Comparison of ENCODE assay signal across 12 cellular contexts in the genomic region with DNA sequence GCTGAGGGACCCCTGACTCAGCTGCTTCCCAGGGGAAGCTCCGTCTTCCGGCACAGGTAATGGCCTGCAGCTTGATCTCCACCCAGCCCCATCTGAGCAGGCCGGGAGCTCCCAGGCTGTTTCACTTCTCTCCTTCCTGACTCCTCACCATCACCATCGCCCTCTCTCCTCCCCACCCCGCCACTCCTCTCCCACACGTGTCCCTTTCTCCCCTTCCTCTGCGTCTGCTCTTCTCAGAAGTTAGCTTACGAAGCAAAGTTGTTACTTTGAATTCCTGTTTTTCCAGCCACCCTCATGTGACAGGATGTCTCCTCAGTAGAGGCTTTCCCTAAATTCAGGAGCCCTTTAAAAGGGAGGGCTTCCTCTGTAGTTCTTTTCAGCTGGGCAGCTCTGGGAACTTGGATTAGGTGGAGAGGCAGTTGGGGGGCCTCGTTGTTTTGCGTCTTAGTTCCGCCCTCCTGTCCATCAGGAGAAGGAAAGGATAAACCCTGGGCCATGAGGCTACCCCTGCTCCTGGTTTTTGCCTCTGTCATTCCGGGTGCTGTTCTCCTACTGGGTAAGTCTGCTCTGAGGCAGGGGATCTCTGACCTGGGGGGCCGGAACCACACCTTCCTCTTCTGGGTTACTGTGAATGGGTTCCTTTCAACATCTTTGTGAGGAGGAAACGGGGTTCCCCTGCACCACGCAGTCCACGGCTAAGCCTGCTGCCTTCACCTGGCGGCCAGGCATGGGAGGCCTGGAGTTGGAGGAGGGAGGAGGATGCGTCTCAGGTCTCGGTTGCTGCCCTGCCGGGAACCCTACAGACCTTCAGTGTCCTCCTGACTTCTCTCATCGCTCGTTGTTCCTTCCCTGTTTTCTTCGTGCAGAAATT. TPM values are rescaled to one million over a fixed set of nuclear protein-coding genes. Genes with fewer than 3 reads are reported as not detected.
DNase-seq lines count a peak whose midpoint lies in the region; TF ChIP-seq lines count a peak whose summit lies in the region.
"Had no signal": no experiment of that assay in that cellular context is flagged by ENCODE, and none has a peak within 500 bp of the region (broad histone marks: within the 10 kb centered on the region; RNA-seq: fewer than 3 reads in every experiment).

A gene (plus strand): TSS at position 378 of the 871 bp plus-strand sequence. CDS start 118 bp downstream, at position 496.

- intact Hi-C loops in esophagus squamous epithelium (cut with DNase I) = no loop called here
- intact Hi-C loops in stomach (cut with DNase I; ENCODE audit: low total_unique reads) = no loop called here

- peak within 1 kb of the TSS in 2 of 4 donors; percentile 29 to 61 for H3K27ac ChIP-seq in esophagus squamous epithelium
- H3K27ac ChIP-seq in stomach = peak within 1 kb of the TSS in 2 of 5 donors; percentile 14 to 17
- H3K27ac ChIP-seq: C4-2B had no signal

- WGBS in esophagus squamous epithelium, 2 donors = 54 to 55% methylated on average over 22 of the region's 23 CpGs
- 66 to 75% (median 69%) methylated on average over 23 of the region's 23 CpGs for WGBS in stomach, 5 donors

- H3K4me3 ChIP-seq in esophagus squamous epithelium = peak within 1 kb of the TSS in 3 of 4 donors; percentile 9 to 47 (median 28)
- H3K4me3 ChIP-seq in stomach = peak within 1 kb of the TSS in 3 of 4 donors; percentile 13 to 32 (median 18)

- TF ChIP-seq CTCF in esophagus squamous epithelium (IDR thresholded peaks at IDR 0.05) (no peak), stomach (IDR thresholded peaks at IDR 0.05) (no peak)

- H3K27me3 ChIP-seq in esophagus squamous epithelium = no peaks in the 10 kb centered on the region
- no peaks in the 10 kb centered on the region for H3K27me3 ChIP-seq in stomach

- TF ChIP-seq POLR2A in esophagus squamous epithelium (IDR thresholded peaks at IDR 0.05) = peak in 1 of 4 donors; percentile 7
- TF ChIP-seq POLR2A in stomach (IDR thresholded peaks at IDR 0.05) = no peak

- no peak for TF ChIP-seq EP300 in stomach (IDR thresholded peaks at IDR 0.05)

- no peaks in the 10 kb centered on the region for H3K36me3 ChIP-seq in esophagus squamous epithelium
- H3K36me3 ChIP-seq in stomach = no peaks in the 10 kb centered on the region

- no peaks in the 10 kb centered on the region for H3K4me1 ChIP-seq in esophagus squamous epithelium
- H3K4me1 ChIP-seq in stomach = no peaks in the 10 kb centered on the region

- peak; percentile 14 for DNase-seq in RPMI8226
- no peak for DNase-seq in esophagus squamous epithelium (lab: John Stamatoyannopoulos, UW)
- DNase-seq in mesenteric fat pad (ENCODE audit: low spot score) = no peak
- DNase-seq in stomach = no peak
- DNase-seq in NAMALWA (ENCODE audit: low spot score) = no peak
- no peak for DNase-seq in NCI-H526 (lab: John Stamatoyannopoulos, UW)
- no peak for DNase-seq in activated gamma-delta T cell treated with Interleukin-2 at 50 U/mL for 16 hours
- DNase-seq in stimulated activated CD4-positive, alpha-beta T cell treated with anti-CD3 and anti-CD28 coated beads, Interleukin-2, amount 100 ng/mL, for 48 hours = no peak
- DNase-seq: NCI-H1694 treated with DMSO at 0.1 percent for 48 hours; stimulated activated CD4-positive, alpha-beta T cell treated with anti-CD3 and anti-CD28 coated beads, Interleukin-4, amount 100 ng/mL, for 4 hours had no signal

- H3K9me3 ChIP-seq in esophagus squamous epithelium = no peaks in the 10 kb centered on the region
- H3K9me3 ChIP-seq in stomach = no peaks in the 10 kb centered on the region

RNA-seq across cellular contexts. Expression of the gene that starts here (rescaled TPM):
- 10 to 100 TPM in 2 of 4 donors, 1 to 10 TPM in 1, under 1 TPM in 1; 0.42 to 43.1 (median 15.1) TPM for total RNA-seq in esophagus squamous epithelium
- 267 TPM for total RNA-seq in mesenteric fat pad
- 10 to 100 TPM in 3 of 5 donors, 1 to 10 TPM in 2; 4.9 to 50.3 (median 19.1) TPM for total RNA-seq in stomach
- 1 to 10 TPM; 1.9 to 7.9 (median 7.0) TPM for polyA plus RNA-seq in stomach
- total RNA-seq: osteocyte had no signal
